ENCODE assay signal across 8 cellular contexts in the genomic region with DNA sequence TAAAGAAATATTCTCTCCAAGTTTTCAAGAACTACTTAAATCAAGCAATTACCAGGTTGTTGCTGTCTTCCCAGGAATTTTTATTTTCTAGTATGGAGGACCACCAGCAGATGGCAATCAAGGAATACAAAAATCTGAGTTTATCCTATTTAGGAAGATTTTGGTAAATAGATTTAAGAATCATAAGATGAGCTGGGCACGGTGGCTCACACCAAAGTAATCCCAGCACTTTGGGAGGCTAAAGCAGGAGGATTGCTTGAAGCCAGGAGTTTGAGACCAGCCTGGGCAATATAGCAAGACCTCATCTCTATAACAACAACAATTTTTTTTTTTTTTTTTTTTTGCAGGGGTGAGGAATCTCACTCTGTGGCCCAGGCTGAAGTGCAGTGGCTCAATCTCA. TPM values are rescaled to one million over a fixed set of nuclear protein-coding genes. Genes with fewer than 3 reads are reported as not detected.
DNase-seq lines count a peak whose midpoint lies in the region; ATAC-seq and TF ChIP-seq lines count a peak whose summit lies in the region.

No MANE protein-coding gene starts in this region.

- no peak overlapping the region for H2AFZ ChIP-seq in OCI-LY3 (ENCODE audit: low read depth, low read length)

- H3K36me3 Mint-ChIP-seq in MCF 10A (ENCODE audit: insufficient read depth, unreplicated experiment): no peaks in the 10 kb centered on the region
- H3K36me3 Mint-ChIP-seq in CD8-positive, alpha-beta memory T cell: no peaks in the 10 kb centered on the region

- TF ChIP-seq EP300 in transverse colon (IDR thresholded peaks at IDR 0.05; ENCODE audit: low read depth): no peak

- peaks cover 3% of the 10 kb centered on the region for H3K4me1 Mint-ChIP-seq in MCF 10A (ENCODE audit: insufficient read depth, unreplicated experiment)
- peaks cover 4 to 14% (median 11%) of the 10 kb centered on the region in 3 donors for H3K4me1 Mint-ChIP-seq in CD8-positive, alpha-beta memory T cell

- DNase-seq in MCF 10A (ENCODE audit: unreplicated experiment) (peak; percentile 43), breast epithelium (ENCODE audit: low spot score in 2 of 2) (no peak), fibroblast of peridontal ligament (ENCODE audit: extremely low read depth) (peak; percentile 67), transverse colon (no peak), ecto neural progenitor cell (ENCODE audit: low spot score) (no peak)
- no peak for DNase-seq in CD8-positive, alpha-beta memory T cell

- H3K9ac ChIP-seq in OCI-LY3 (ENCODE audit: low read length): no peak overlapping the region

- no peaks in the 10 kb centered on the region for H3K27me3 Mint-ChIP-seq in MCF 10A (ENCODE audit: insufficient read depth, unreplicated experiment)
- peaks cover 1 to 5% of the 10 kb centered on the region in 2 donors for H3K27me3 Mint-ChIP-seq in CD8-positive, alpha-beta memory T cell

- H3K27me3 ChIP-seq in breast epithelium (no peaks in the 10 kb centered on the region), OCI-LY3 (ENCODE audit: low read depth, low read length) (no peaks in the 10 kb centered on the region), transverse colon (no peaks in the 10 kb centered on the region)
- H3K27me3 ChIP-seq in CD8-positive, alpha-beta memory T cell (ENCODE audit: insufficient read depth, low read length, poor library complexity, severe bottlenecking): peaks cover 3% of the 10 kb centered on the region

- POLR2A ChIA-PET in MCF 10A (lab: Yijun Ruan, JAX): interaction anchor here (0.6 kb wide), 2 partner anchors 33 to 779 kb away, joined by 3 read pairs; no protein-coding TSS in a partner anchor
- POLR2A ChIA-PET in CD8-positive, alpha-beta memory T cell (lab: Charles Lee): no interaction called here

- no peaks in the 10 kb centered on the region for H3K4me1 ChIP-seq in breast epithelium
- no peaks in the 10 kb centered on the region for H3K4me1 ChIP-seq in OCI-LY3 (ENCODE audit: low read length)
- H3K4me1 ChIP-seq in transverse colon: peaks cover 0 to 4% (median 0%) of the 10 kb centered on the region in 4 donors
- H3K4me1 ChIP-seq in CD8-positive, alpha-beta memory T cell (ENCODE audit: insufficient read depth, low read length): no peaks in the 10 kb centered on the region

- peak; percentile 45 for TF ChIP-seq CTCF in MCF 10A (IDR thresholded peaks at IDR 0.05; ENCODE audit: unreplicated experiment)
- TF ChIP-seq CTCF in breast epithelium (IDR thresholded peaks at IDR 0.05): peak in 1 of 3 donors; percentile 27
- TF ChIP-seq CTCF in OCI-LY3 (IDR thresholded peaks at IDR 0.05; ENCODE audit: low read depth, low read length): peak; percentile 49
- peak in 3 of 5 experiments; percentile 30 to 46 (median 32) for TF ChIP-seq CTCF in transverse colon (IDR thresholded peaks at IDR 0.05)

- H3K27ac Mint-ChIP-seq in MCF 10A (ENCODE audit: low read depth, unreplicated experiment): no peak overlapping the region
- H3K27ac Mint-ChIP-seq in CD8-positive, alpha-beta memory T cell: no peak overlapping the region

- H3K27ac ChIP-seq in breast epithelium (no peak overlapping the region), OCI-LY3 (ENCODE audit: low read length) (no peak overlapping the region), transverse colon (no peak overlapping the region)
- no peak overlapping the region for H3K27ac ChIP-seq in CD8-positive, alpha-beta memory T cell (ENCODE audit: low read depth, low read length)

- no peaks in the 10 kb centered on the region for H3K9me3 Mint-ChIP-seq in MCF 10A (ENCODE audit: unreplicated experiment)
- no peaks in the 10 kb centered on the region for H3K9me3 Mint-ChIP-seq in CD8-positive, alpha-beta memory T cell

- CTCF ChIA-PET in MCF 10A (lab: Yijun Ruan, JAX): interaction anchor here (0.6 to 7.5 kb wide), 9 partner anchors 13 to 1085 kb away, joined by 3 to 160 read pairs (median 4); no protein-coding TSS in a partner anchor
- CTCF ChIA-PET in CD8-positive, alpha-beta memory T cell (lab: Charles Lee): no interaction called here

- H4K20me1 ChIP-seq in OCI-LY3 (ENCODE audit: insufficient read depth, low read length): no peaks in the 10 kb centered on the region

- no peak overlapping the region for H3K4me2 ChIP-seq in OCI-LY3 (ENCODE audit: low read length)

- TF ChIP-seq POLR2A in breast epithelium (IDR thresholded peaks at IDR 0.05) (no peak), transverse colon (IDR thresholded peaks at IDR 0.05) (no peak)

- WGBS in transverse colon (ENCODE audit: low coverage in 1 of 2), 2 donors: 24 to 43% methylated on average over 1 of the region's 1 CpG

- no TSS peak for BruUV-seq in MCF 10A (replicated peaks; lab: Mats Ljungman, UMichigan)

- no peaks in the 10 kb centered on the region for H3K36me3 ChIP-seq in breast epithelium
- H3K36me3 ChIP-seq in OCI-LY3 (replicated peaks; ENCODE audit: low read depth, low read length): no peaks in the 10 kb centered on the region
- H3K36me3 ChIP-seq in transverse colon: no peaks in the 10 kb centered on the region
- no peaks in the 10 kb centered on the region for H3K36me3 ChIP-seq in CD8-positive, alpha-beta memory T cell (ENCODE audit: insufficient read depth, low read length)

- no peaks in the 10 kb centered on the region for H3K79me2 ChIP-seq in OCI-LY3 (ENCODE audit: low read length)

- no peak overlapping the region for H3K4me3 ChIP-seq in breast epithelium
- no peak overlapping the region for H3K4me3 ChIP-seq in OCI-LY3 (ENCODE audit: low read length)
- no peak overlapping the region for H3K4me3 ChIP-seq in transverse colon
- H3K4me3 ChIP-seq in CD8-positive, alpha-beta memory T cell (ENCODE audit: low read length): no peak overlapping the region

- in situ Hi-C loops in transverse colon (cut with MboI; ENCODE audit: low pct_ligation_motif_present in 1 of 4, low pct_unique_long_range_greater_than_20kb in 1 of 4, low sequenced_read_pairs in 3 of 4): no loop called here

- no peak overlapping the region for H3K4me3 Mint-ChIP-seq in MCF 10A (ENCODE audit: unreplicated experiment)
- H3K4me3 Mint-ChIP-seq in CD8-positive, alpha-beta memory T cell: no peak overlapping the region

- no peak for ATAC-seq in GM21423 (IDR thresholded peaks at IDR 0.05; ENCODE audit: unreplicated experiment)

- intact Hi-C loops in MCF 10A (cut with micrococcal nuclease): loop anchor here (1.0 kb wide), 1 partner anchor 549 kb away; no protein-coding TSS in a partner anchor
- intact Hi-C loops in breast epithelium (cut with DNase I; ENCODE audit: low total_unique reads): no loop called here
- intact Hi-C loops in transverse colon (cut with DNase I; ENCODE audit: low total_unique reads): no loop called here

- no peaks in the 10 kb centered on the region for H3K9me3 ChIP-seq in breast epithelium
- no peaks in the 10 kb centered on the region for H3K9me3 ChIP-seq in OCI-LY3 (ENCODE audit: insufficient read depth, low read length)
- no peaks in the 10 kb centered on the region for H3K9me3 ChIP-seq in transverse colon
- H3K9me3 ChIP-seq in CD8-positive, alpha-beta memory T cell (ENCODE audit: low read length): no peaks in the 10 kb centered on the region

RNA-seq across cellular contexts. Expression of gene SEC63, which starts 19.3 kb away (rescaled TPM):
- total RNA-seq in MCF 10A (2022): 204 and 264 TPM in 2 replicates
- total RNA-seq in breast epithelium: 10 to 100 TPM; 48.8 to 60.0 (median 58.7) TPM
- total RNA-seq in transverse colon: 10 to 100 TPM; 24.6 to 50.3 (median 28.5) TPM
- 10 to 100 TPM; 75.0 to 85.1 TPM for total RNA-seq in CD8-positive, alpha-beta memory T cell
- 36.4 TPM for polyA plus RNA-seq in CD8-positive, alpha-beta memory T cell

Comparison
In these comparisons a context has a peak if more than half of its experiments do, and no peak if none do; other contexts are left out.
1. DNase-seq: peak in MCF 10A (single experiment) and fibroblast of peridontal ligament (single experiment); none in breast epithelium (0 of 2), transverse colon (single experiment), ecto neural progenitor cell (single experiment) and CD8-positive, alpha-beta memory T cell (0 of 5).